ENCODE assay signal across 12 cellular contexts in genomic region chr2:26749787-26750420, GRCh38. TPM values are rescaled to one million over a fixed set of nuclear protein-coding genes. Genes with fewer than 3 reads are reported as not detected.
A peak's percentile ranks its signal among the peaks of the same experiment; 100 is the strongest.
DNase-seq lines count a peak whose midpoint lies in the region; ATAC-seq, FAIRE-seq and TF ChIP-seq lines count a peak whose summit lies in the region.
"Not testable (repeated sequence)": the region's sequence is repeated elsewhere in the genome, so short reads cannot be mapped to it uniquely, and the experiment has no call there.
"Had no signal": no experiment of that assay in that cellular context is flagged by ENCODE, and none has a peak within 500 bp of the region (broad histone marks: within the 10 kb centered on the region; RNA-seq: fewer than 3 reads in every experiment).

No MANE protein-coding gene starts in this region.

- not testable (repeated sequence) for H3K36me3 ChIP-seq in DOHH2 (ENCODE audit: control insufficient read depth, low read length); HUES64 (ENCODE audit: insufficient read depth, low read length); RWPE2 (ENCODE audit: low read depth); astrocyte (ENCODE audit: insufficient read depth, low read length); hepatocyte (replicated peaks; ENCODE audit: insufficient read depth, low read depth)

- not testable (repeated sequence) for H3F3A ChIP-seq in DOHH2 (ENCODE audit: control insufficient read depth, insufficient read depth)

- FAIRE-seq in astrocyte (lab: Jason Lieb, UNC) = not testable (repeated sequence)

- peak; percentile 61; the same call in 2 of the 3 replicates for ATAC-seq in RWPE2 (ENCODE audit: low read depth)

- WGBS in HUES64 = 3% methylated on average over 7 of the region's 8 CpGs
- WGBS in hepatocyte (ENCODE audit: low lambda C conversion rate, missing lambda C conversion rate) = 15% methylated on average over 8 of the region's 8 CpGs

- H3K4me2 ChIP-seq in DOHH2 (ENCODE audit: low read length) (peak overlapping the region; percentile 69), hepatocyte (peak overlapping the region; percentile 61)
- not testable (repeated sequence) for H3K4me2 ChIP-seq in astrocyte (ENCODE audit: low read length)

- not testable (repeated sequence) for H3K9me2 ChIP-seq in DOHH2 (replicated peaks; ENCODE audit: control insufficient read depth, low read length); hepatocyte (replicated peaks; ENCODE audit: insufficient read depth)

- peak overlapping the region; percentile 68; the same call in 1 of the 2 replicates for H3K9ac ChIP-seq in HUES64 (ENCODE audit: low read depth, low read length)
- not testable (repeated sequence) for H3K9ac ChIP-seq in astrocyte (ENCODE audit: low read length)

- H3K4me1 Mint-ChIP-seq in astrocyte (ENCODE audit: low read depth, unreplicated experiment) = not testable (repeated sequence)
- peaks cover 11% of the 10 kb centered on the region for H3K4me1 Mint-ChIP-seq in mesothelial cell of epicardium

- H2AFZ ChIP-seq in astrocyte (ENCODE audit: low read depth, low read length) = not testable (repeated sequence)
- H2AFZ ChIP-seq in hepatocyte = peak overlapping the region; percentile 67

- H3K27ac ChIP-seq in DOHH2 (ENCODE audit: low read depth, low read length) (peak overlapping the region; percentile 42; the same call in 1 of the 2 replicates), HUES64 (ENCODE audit: low read depth, low read length) (peak overlapping the region; percentile 88; the same call in 1 of the 2 replicates), RWPE2 (ENCODE audit: poor library complexity, severe bottlenecking) (peak overlapping the region; percentile 23), hepatocyte (peak overlapping the region; percentile 91)
- H3K27ac ChIP-seq in astrocyte (ENCODE audit: low read depth, low read length) = not testable (repeated sequence)

- H3K27me3 ChIP-seq in DOHH2 (ENCODE audit: control insufficient read depth, low read length); RWPE2 (ENCODE audit: insufficient read depth, poor library complexity, severe bottlenecking); astrocyte (ENCODE audit: insufficient read depth, low read length); hepatocyte: not testable (repeated sequence)
- peaks cover 17% of the 10 kb centered on the region for H3K27me3 ChIP-seq in HUES64 (ENCODE audit: insufficient read depth, low read length)

- H3K9me3 ChIP-seq in DOHH2 (ENCODE audit: control insufficient read depth, insufficient read depth, low read length); HUES64 (ENCODE audit: insufficient read depth, low read depth, low read length); RWPE2 (ENCODE audit: severe bottlenecking); astrocyte (ENCODE audit: insufficient read depth, low read depth, low read length); hepatocyte (ENCODE audit: low read depth): not testable (repeated sequence)

- H3K27me3 Mint-ChIP-seq in astrocyte (ENCODE audit: low read depth, unreplicated experiment); mesothelial cell of epicardium (ENCODE audit: low read depth): not testable (repeated sequence)

- TF ChIP-seq CTCF in DOHH2 (IDR thresholded peaks at IDR 0.05; ENCODE audit: low read depth, low read length, poor library complexity, severe bottlenecking); RWPE2 (IDR thresholded peaks at IDR 0.05; ENCODE audit: poor library complexity, severe bottlenecking); astrocyte (IDR thresholded peaks at IDR 0.05; ENCODE audit: insufficient read depth, low read depth, low read length); hepatocyte (IDR thresholded peaks at IDR 0.05; ENCODE audit: poor library complexity); mesothelial cell of epicardium (IDR thresholded peaks at IDR 0.05; ENCODE audit: unreplicated experiment): not testable (repeated sequence)

- H3K4me3 Mint-ChIP-seq in astrocyte (ENCODE audit: unreplicated experiment); mesothelial cell of epicardium: not testable (repeated sequence)

- not testable (repeated sequence) for H3K36me3 Mint-ChIP-seq in astrocyte (ENCODE audit: low read depth, unreplicated experiment); mesothelial cell of epicardium

- H4K20me1 ChIP-seq in DOHH2 (ENCODE audit: control insufficient read depth, insufficient read depth, low read depth, low read length); astrocyte (ENCODE audit: insufficient read depth, low read length); hepatocyte (ENCODE audit: insufficient read depth, poor library complexity, severe bottlenecking): not testable (repeated sequence)

- DNase-seq in NCI-H510A (lab: John Stamatoyannopoulos, UW) (peak; percentile 12), astrocyte (ENCODE audit: low read depth) (peak; percentile 10)
- DNase-seq in RWPE2 (ENCODE audit: low spot score); hepatocyte (ENCODE audit: low spot score); mesothelial cell of epicardium (ENCODE audit: low spot score in 2 of 2, unreplicated experiment in 2 of 2): not testable (repeated sequence)

- H3K4me1 ChIP-seq in DOHH2 (ENCODE audit: control insufficient read depth, low read length) (peaks cover 37% of the 10 kb centered on the region), HUES64 (ENCODE audit: insufficient read depth, low read length) (peaks cover 27% of the 10 kb centered on the region), hepatocyte (ENCODE audit: insufficient read depth) (peaks cover 14% of the 10 kb centered on the region)
- not testable (repeated sequence) for H3K4me1 ChIP-seq in RWPE2 (ENCODE audit: insufficient read depth, poor library complexity, severe bottlenecking); astrocyte (ENCODE audit: insufficient read depth, low read length)

- H3K4me3 ChIP-seq in DOHH2 (ENCODE audit: low read length) (peak overlapping the region; percentile 70), HUES64 (ENCODE audit: low read length) (peak overlapping the region; percentile 38)
- not testable (repeated sequence) for H3K4me3 ChIP-seq in RWPE2 (ENCODE audit: severe bottlenecking); astrocyte (ENCODE audit: insufficient read depth, low read depth, low read length); hepatocyte

- H3K27ac Mint-ChIP-seq in astrocyte (ENCODE audit: unreplicated experiment) = peak overlapping the region; percentile 91
- H3K27ac Mint-ChIP-seq in mesothelial cell of epicardium = peak overlapping the region; percentile 94

- not testable (repeated sequence) for H3K79me2 ChIP-seq in DOHH2 (ENCODE audit: control insufficient read depth, low read length); astrocyte (ENCODE audit: insufficient read depth, low read length); hepatocyte

- not testable (repeated sequence) for H3K9me3 Mint-ChIP-seq in astrocyte (ENCODE audit: unreplicated experiment); mesothelial cell of epicardium

RNA-seq across cellular contexts. Expression of gene SLC35F6, which starts 14.2 kb away (rescaled TPM):
- 9.9 TPM for polyA plus RNA-seq in HUES64 (2013, experiment 1 of 2)
- polyA plus RNA-seq in HUES64 (2013, experiment 2 of 2) = 10.7 TPM
- total RNA-seq in astrocyte (41.9 and 42.5 TPM in 2 replicates), hepatocyte (30.2 and 40.7 TPM in 2 replicates), mesothelial cell of epicardium (25.2 to 26.8 TPM (median 26.0 TPM) in 3 replicates)
- polyA plus RNA-seq in hepatocyte = 16.6 and 18.3 TPM in 2 replicates

RNA-seq across cellular contexts. Expression of gene CENPA, which starts 36.0 kb away (rescaled TPM):
- polyA plus RNA-seq in HUES64 (2013, experiment 1 of 2) = 16.8 TPM
- polyA plus RNA-seq in HUES64 (2013, experiment 2 of 2) = 23.5 TPM
- 0.75 and 2.7 TPM in 2 replicates for total RNA-seq in astrocyte
- total RNA-seq in hepatocyte = 1.7 and 3.1 TPM in 2 replicates
- polyA plus RNA-seq in hepatocyte = 5.5 and 5.6 TPM in 2 replicates
- 7.9 to 9.2 TPM (median 8.8 TPM) in 3 replicates for total RNA-seq in mesothelial cell of epicardium
- total RNA-seq: ascending aorta had no signal

RNA-seq across cellular contexts. Expression of gene KCNK3, which starts 57.4 kb away (rescaled TPM):
- polyA plus RNA-seq in HUES64 (2013, experiment 1 of 2) = 0.20 TPM
- polyA plus RNA-seq in HUES64 (2013, experiment 2 of 2) = 0.44 TPM
- 1.9 and 2.3 TPM in 2 replicates for total RNA-seq in astrocyte
- total RNA-seq in hepatocyte = 9.4 and 10.5 TPM in 2 replicates
- polyA plus RNA-seq in hepatocyte = 8.2 and 9.0 TPM in 2 replicates
- total RNA-seq in mesothelial cell of epicardium = 6.3 to 6.9 TPM (median 6.6 TPM) in 3 replicates
- total RNA-seq: activated CD4-positive, alpha-beta T cell treated with anti-CD3 and anti-CD28 coated beads, Interleukin-2, amount 10 ng/mL, durations not matched to agents 24 days and 14 days; activated CD8-positive, alpha-beta memory T cell treated with anti-CD3 and anti-CD28 coated beads, Interleukin-2, amount 10 ng/mL, durations not matched to agents 7 days and 5 days; activated T-helper 1 cell treated with anti-CD3 and anti-CD28 coated beads, Interleukin-12 subunit alpha, Interleukin-12 subunit beta, Interleukin-2, Interleukin-4 antibody, amounts not matched to agents 30 ng/mL and 10 ng/mL and 1 ng/mL, durations not matched to agents 14 hours and 24 hours and 36 hours; Calu3 had no signal
